ENCODE assay signal across 8 cellular contexts in the genomic region with DNA sequence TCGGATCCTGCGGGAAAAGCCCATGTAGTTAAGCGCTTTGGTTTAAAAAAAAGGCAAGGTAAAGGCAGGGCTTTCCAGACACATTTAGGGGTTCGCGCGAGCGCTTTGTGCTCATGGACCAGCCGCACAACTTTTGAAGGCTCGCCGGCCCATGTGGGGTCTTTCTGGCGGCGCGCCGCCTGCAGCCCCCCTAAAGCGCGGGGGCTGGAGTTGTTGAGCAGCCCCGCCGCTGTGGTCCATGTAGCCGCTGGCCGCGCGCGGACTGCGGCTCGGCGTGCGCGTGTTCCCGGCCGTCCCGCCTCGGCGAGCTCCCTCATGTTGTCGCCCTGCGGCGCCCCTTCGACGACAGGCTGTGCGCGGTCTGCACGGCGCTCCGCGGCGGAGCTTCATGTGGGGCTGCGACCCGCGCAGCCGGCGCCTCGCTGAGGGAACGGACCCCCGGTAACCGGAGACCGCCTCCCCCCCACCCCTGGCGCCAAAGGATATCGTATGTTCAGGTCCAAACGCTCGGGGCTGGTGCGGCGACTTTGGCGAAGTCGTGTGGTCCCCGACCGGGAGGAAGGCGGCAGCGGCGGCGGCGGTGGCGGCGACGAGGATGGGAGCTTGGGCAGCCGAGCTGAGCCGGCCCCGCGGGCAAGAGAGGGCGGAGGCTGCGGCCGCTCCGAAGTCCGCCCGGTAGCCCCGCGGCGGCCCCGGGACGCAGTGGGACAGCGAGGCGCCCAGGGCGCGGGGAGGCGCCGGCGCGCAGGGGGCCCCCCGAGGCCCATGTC. TPM values are rescaled to one million over a fixed set of nuclear protein-coding genes. Genes with fewer than 3 reads are reported as not detected.
A peak's percentile ranks its signal among the peaks of the same experiment; 100 is the strongest.
DNase-seq lines count a peak whose midpoint lies in the region; ATAC-seq and TF ChIP-seq lines count a peak whose summit lies in the region.

No MANE protein-coding gene starts in this region.

- H3K27ac Mint-ChIP-seq in natural killer cell, result no peak overlapping the region

- peaks cover 18 to 21% of the 10 kb centered on the region in 2 donors for H3K27me3 Mint-ChIP-seq in natural killer cell (ENCODE audit: low read depth in 2 of 2)

- H3K9ac ChIP-seq in duodenal mucosa (ENCODE audit: low read depth in 1 of 2, low read length in 2 of 2), result peak overlapping the region; percentile 44 to 58

- H3K27me3 ChIP-seq in Peyer's patch, result no peaks in the 10 kb centered on the region
- no peaks in the 10 kb centered on the region for H3K27me3 ChIP-seq in duodenal mucosa (ENCODE audit: control insufficient read depth in 1 of 2, insufficient read depth in 2 of 2, low read length in 2 of 2)

- DNase-seq in GM12865 (ENCODE audit: low read depth) (no peak), Peyer's patch (peak in 1 of 3 donors; percentile 68), natural killer cell (no peak), globus pallidus (ENCODE audit: low spot score) (no peak), RKO (ENCODE audit: low spot score) (no peak)
- DNase-seq in activated effector memory CD4-positive, alpha-beta T cell treated with Interleukin-2 at 50 U/mL for 16 hours, result no peak

- H3K4me3 Mint-ChIP-seq in natural killer cell, result peak overlapping the region; percentile 96

- intact Hi-C loops in natural killer cell (cut with micrococcal nuclease), result no loop called here

- H3K36me3 ChIP-seq in Peyer's patch, result no peaks in the 10 kb centered on the region
- H3K36me3 ChIP-seq in duodenal mucosa (ENCODE audit: control insufficient read depth in 1 of 2, insufficient read depth in 2 of 2, low read length in 2 of 2), result no peaks in the 10 kb centered on the region

- no peaks in the 10 kb centered on the region for H3K9me3 ChIP-seq in Peyer's patch
- no peaks in the 10 kb centered on the region for H3K9me3 ChIP-seq in duodenal mucosa (ENCODE audit: control insufficient read depth in 1 of 2, low read length in 2 of 2)

- peaks cover 0 to 27% (median 15%) of the 10 kb centered on the region in 4 donors for H3K4me1 ChIP-seq in Peyer's patch
- H3K4me1 ChIP-seq in duodenal mucosa (ENCODE audit: control insufficient read depth in 1 of 2, insufficient read depth in 2 of 2, low read length in 2 of 2), result peaks cover 32 to 41% of the 10 kb centered on the region in 2 donors

- TF ChIP-seq POLR2A in Peyer's patch (IDR thresholded peaks at IDR 0.05), result no peak

- TF ChIP-seq CTCF in GM12865 (IDR thresholded peaks at IDR 0.05; ENCODE audit: insufficient read depth, low read depth, low read length, missing control alignments) (no peak), Peyer's patch (IDR thresholded peaks at IDR 0.05) (no peak), natural killer cell (IDR thresholded peaks at IDR 0.05) (no peak)

- ATAC-seq in natural killer cell, result no peak
- ATAC-seq in GM19452 (IDR thresholded peaks at IDR 0.05; ENCODE audit: unreplicated experiment), result no peak

- H3K4me1 Mint-ChIP-seq in natural killer cell, result peaks cover 6 to 29% of the 10 kb centered on the region in 2 donors

- H3K27ac ChIP-seq in Peyer's patch (peak overlapping the region; percentile 77 to 91 (median 80)), duodenal mucosa (ENCODE audit: low read depth, low read length) (peak overlapping the region; percentile 47)

- H3K9me3 Mint-ChIP-seq in natural killer cell, result no peaks in the 10 kb centered on the region

- no peaks in the 10 kb centered on the region for H3K36me3 Mint-ChIP-seq in natural killer cell

- H3K4me3 ChIP-seq in GM12865 (ENCODE audit: low read depth, low read length) (peak overlapping the region; percentile 70), Peyer's patch (peak overlapping the region; percentile 56 to 84 (median 66)), duodenal mucosa (ENCODE audit: low read depth in 1 of 2, low read length in 2 of 2) (peak overlapping the region; percentile 83 to 89)

RNA-seq across cellular contexts. Expression of gene SMAD6, which starts 0.9 kb away (rescaled TPM):
- total RNA-seq in Peyer's patch (10 to 100 TPM; 11.0 to 34.9 (median 25.5) TPM), natural killer cell (under 1 TPM; 0.07 to 0.38 (median 0.09) TPM)

Comparison
In these comparisons a context has a peak if more than half of its experiments do, and no peak if none do; other contexts are left out.
1. RNA of gene SMAD6, which starts 0.9 kb away (total RNA-seq): 11.0 to 34.9 TPM in Peyer's patch; 0.07 to 0.38 TPM in natural killer cell; every median in the first group is over 4 times any median in the second.
2. Peak in every context shown above with its lines, with median percentiles within 50 percentile points of each other: H3K4me3 ChIP-seq.